In the genomic region with DNA sequence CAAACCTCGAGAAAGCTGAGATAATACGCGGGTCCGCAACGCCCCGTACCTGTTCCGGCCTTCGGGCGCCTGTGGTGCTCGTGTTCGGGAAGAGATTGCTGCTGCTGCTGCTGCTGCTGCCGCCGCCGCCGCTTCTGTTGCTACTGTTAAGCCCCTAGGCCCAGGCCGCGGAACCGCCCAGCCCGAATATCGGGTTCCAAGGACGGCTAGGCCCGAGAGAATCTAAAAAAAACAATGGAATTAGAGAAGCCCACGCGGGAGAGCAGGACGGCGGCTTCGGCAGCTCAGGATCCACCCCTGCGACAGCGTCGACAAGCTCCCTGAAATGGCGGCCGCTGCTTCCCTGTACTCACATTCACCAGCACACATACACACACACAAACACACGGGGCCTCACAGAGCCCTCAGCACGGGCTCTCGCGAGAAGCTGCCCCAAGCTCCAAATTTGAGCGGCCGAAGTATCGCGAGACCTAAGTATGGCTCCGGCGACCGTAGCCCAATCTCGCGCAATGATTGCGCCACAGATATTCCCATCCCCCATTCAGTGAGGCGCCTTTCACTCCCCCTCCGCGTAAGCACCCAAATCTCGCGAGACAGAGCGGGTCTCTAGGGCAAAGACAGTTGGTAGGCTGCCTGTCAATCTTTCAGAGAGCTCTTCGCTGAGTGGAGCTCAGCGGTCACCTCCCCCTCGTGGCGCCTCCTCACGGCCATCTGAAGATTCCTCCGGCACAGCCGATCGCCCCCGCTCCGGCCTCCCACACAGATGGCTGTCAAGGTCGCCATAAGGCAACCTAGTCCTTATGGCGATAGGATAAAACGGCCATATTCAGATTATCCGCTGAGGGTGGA, we compare ENCODE assay signal across 1 cellular context.
TF ChIP-seq lines count a peak whose summit lies in the region.

RBM39 (minus strand) TSS at position 369 of the 849 bp plus-strand sequence. CDS start 1,386 bp downstream, outside the sequence.

TF ChIP-seq in SK-N-SH, 30 proteins besides CTCF, POLR2A, EP300 and RAD21 (continued from another document):
- TF ChIP-seq TAF1 (IDR thresholded peaks at IDR 0.05; ENCODE audit: borderline replicate concordance, low read depth, low read length) (peak; percentile 94), FOXM1 (IDR thresholded peaks at IDR 0.05; ENCODE audit: low read depth) (peak; percentile 82; the same call in 1 of the 2 replicates), RFX5 (IDR thresholded peaks at IDR 0.05; ENCODE audit: low read length) (no peak), RXRA (IDR thresholded peaks at IDR 0.05; ENCODE audit: borderline replicate concordance, low read depth) (no peak), ELF1 (IDR thresholded peaks at IDR 0.05) (peak; percentile 31; the same call in 1 of the 2 replicates), USF1 (IDR thresholded peaks at IDR 0.05; ENCODE audit: borderline replicate concordance, low read depth) (peak; percentile 37; the same call in 1 of the 2 replicates), GATA2 (CRISPR knock-in tag; IDR thresholded peaks at IDR 0.05) (peak; percentile 66), FOXJ3 (CRISPR knock-in tag; IDR thresholded peaks at IDR 0.05) (peak; percentile 72; the same call in 1 of the 2 replicates), EZH2phosphoT487 (IDR thresholded peaks at IDR 0.05; ENCODE audit: borderline replicate concordance, low read depth) (no peak), TEAD4 (IDR thresholded peaks at IDR 0.05; ENCODE audit: borderline replicate concordance, insufficient read depth) (no peak; the same call in 1 of the 2 replicates), PBX3 (IDR thresholded peaks at IDR 0.05) (peak; percentile 100)
- TF ChIP-seq, protein P1, sequence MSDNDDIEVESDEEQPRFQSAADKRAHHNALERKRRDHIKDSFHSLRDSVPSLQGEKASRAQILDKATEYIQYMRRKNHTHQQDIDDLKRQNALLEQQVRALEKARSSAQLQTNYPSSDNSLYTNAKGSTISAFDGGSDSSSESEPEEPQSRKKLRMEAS (IDR thresholded peaks at IDR 0.05; ENCODE audit: low read depth): peak; percentile 91
- TF ChIP-seq, protein P2, sequence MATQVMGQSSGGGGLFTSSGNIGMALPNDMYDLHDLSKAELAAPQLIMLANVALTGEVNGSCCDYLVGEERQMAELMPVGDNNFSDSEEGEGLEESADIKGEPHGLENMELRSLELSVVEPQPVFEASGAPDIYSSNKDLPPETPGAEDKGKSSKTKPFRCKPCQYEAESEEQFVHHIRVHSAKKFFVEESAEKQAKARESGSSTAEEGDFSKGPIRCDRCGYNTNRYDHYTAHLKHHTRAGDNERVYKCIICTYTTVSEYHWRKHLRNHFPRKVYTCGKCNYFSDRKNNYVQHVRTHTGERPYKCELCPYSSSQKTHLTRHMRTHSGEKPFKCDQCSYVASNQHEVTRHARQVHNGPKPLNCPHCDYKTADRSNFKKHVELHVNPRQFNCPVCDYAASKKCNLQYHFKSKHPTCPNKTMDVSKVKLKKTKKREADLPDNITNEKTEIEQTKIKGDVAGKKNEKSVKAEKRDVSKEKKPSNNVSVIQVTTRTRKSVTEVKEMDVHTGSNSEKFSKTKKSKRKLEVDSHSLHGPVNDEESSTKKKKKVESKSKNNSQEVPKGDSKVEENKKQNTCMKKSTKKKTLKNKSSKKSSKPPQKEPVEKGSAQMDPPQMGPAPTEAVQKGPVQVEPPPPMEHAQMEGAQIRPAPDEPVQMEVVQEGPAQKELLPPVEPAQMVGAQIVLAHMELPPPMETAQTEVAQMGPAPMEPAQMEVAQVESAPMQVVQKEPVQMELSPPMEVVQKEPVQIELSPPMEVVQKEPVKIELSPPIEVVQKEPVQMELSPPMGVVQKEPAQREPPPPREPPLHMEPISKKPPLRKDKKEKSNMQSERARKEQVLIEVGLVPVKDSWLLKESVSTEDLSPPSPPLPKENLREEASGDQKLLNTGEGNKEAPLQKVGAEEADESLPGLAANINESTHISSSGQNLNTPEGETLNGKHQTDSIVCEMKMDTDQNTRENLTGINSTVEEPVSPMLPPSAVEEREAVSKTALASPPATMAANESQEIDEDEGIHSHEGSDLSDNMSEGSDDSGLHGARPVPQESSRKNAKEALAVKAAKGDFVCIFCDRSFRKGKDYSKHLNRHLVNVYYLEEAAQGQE (IDR thresholded peaks at IDR 0.05; ENCODE audit: low read depth, low read length): peak; percentile 74; the same call in 1 of the 2 replicates
